28 cellular contexts compared by ENCODE assay signal in the genomic region with DNA sequence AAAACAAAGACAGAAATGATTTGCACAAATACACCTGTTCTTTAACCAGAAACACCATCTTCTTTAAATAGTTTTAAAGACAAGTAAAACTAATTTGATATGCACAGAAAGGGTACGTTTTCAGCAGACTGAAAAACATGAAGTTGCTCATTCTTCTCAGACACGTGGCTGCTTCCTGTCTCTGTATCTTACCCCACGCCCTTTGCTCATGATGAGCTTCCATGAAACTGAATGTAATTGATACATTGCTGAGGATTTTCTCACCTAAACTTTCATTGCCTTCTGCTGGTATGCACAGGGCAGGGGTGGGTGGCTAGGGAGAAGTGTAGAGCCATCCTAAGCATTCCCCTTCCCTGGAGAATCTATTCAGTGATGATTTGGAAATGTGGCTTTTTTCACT.
"Had no signal": no experiment of that assay in that cellular context is flagged by ENCODE, and none has a peak within 500 bp of the region (broad histone marks: within the 10 kb centered on the region; RNA-seq: fewer than 3 reads in every experiment).

No MANE protein-coding gene starts in this region.

- ATAC-seq: activated CD4-positive, CD25-positive, alpha-beta regulatory T cell treated with anti-CD3 and anti-CD28 coated beads, Interleukin-2, amount 50 U/mL, for 24 hours; activated naive CD8-positive, alpha-beta T cell treated with anti-CD3 and anti-CD28 coated beads, Interleukin-2, amount 50 U/mL, for 24 hours; activated T-helper 17 cell treated with anti-CD3 and anti-CD28 coated beads, Interleukin-2, amount 50 U/mL, for 72 hours; Panc1; Right ventricle myocardium inferior; T-cell had no signal

- H3K27ac Mint-ChIP-seq: activated CD4-positive, alpha-beta T cell treated with anti-CD3 and anti-CD28 coated beads, Interleukin-2, amount 10 ng/mL, durations not matched to agents 24 days and 14 days; activated naive CD4-positive, alpha-beta T cell treated with anti-CD3 and anti-CD28 coated beads, Interleukin-2, amount 50 U/mL, for 24 hours; activated naive CD8-positive, alpha-beta T cell treated with anti-CD3 and anti-CD28 coated beads, Interleukin-2, amount 50 U/mL, for 24 hours; activated T-helper 17 cell treated with anti-CD3 and anti-CD28 coated beads, Interleukin-2, amount 50 U/mL, for 72 hours; T-cell had no signal

- H3K4me1 Mint-ChIP-seq: activated CD4-positive, alpha-beta T cell treated with anti-CD3 and anti-CD28 coated beads, Interleukin-2, amount 10 ng/mL, durations not matched to agents 24 days and 14 days; activated T-helper 17 cell treated with anti-CD3 and anti-CD28 coated beads, Interleukin-2, amount 50 U/mL, for 72 hours; central memory CD8-positive, alpha-beta T cell had no signal

- H3K4me3 Mint-ChIP-seq: activated CD4-positive, alpha-beta T cell treated with anti-CD3 and anti-CD28 coated beads, Interleukin-2, amount 10 ng/mL, durations not matched to agents 24 days and 14 days; activated naive CD4-positive, alpha-beta T cell treated with anti-CD3 and anti-CD28 coated beads, Interleukin-2, amount 50 U/mL, for 24 hours; activated naive CD8-positive, alpha-beta T cell treated with anti-CD3 and anti-CD28 coated beads, Interleukin-2, amount 50 U/mL, for 24 hours; activated T-helper 17 cell treated with anti-CD3 and anti-CD28 coated beads, Interleukin-2, amount 50 U/mL, for 72 hours; brain; central memory CD8-positive, alpha-beta T cell; T-cell had no signal

- H3K27me3 Mint-ChIP-seq: activated CD4-positive, alpha-beta T cell treated with anti-CD3 and anti-CD28 coated beads, Interleukin-2, amount 10 ng/mL, durations not matched to agents 24 days and 14 days; activated naive CD8-positive, alpha-beta T cell treated with anti-CD3 and anti-CD28 coated beads, Interleukin-2, amount 50 U/mL, for 24 hours; central memory CD8-positive, alpha-beta T cell; T-cell had no signal

- H3K36me3 Mint-ChIP-seq: activated naive CD4-positive, alpha-beta T cell treated with anti-CD3 and anti-CD28 coated beads, Interleukin-2, amount 50 U/mL, for 24 hours; brain; T-cell had no signal

- DNase-seq: activated CD4-positive, alpha-beta T cell treated with anti-CD3 and anti-CD28 coated beads, Interleukin-2, amount 10 ng/mL, durations not matched to agents 24 days and 14 days; activated CD4-positive, alpha-beta T cell treated with anti-CD3 and anti-CD28 coated beads, Interleukin-2, amount 50 U/mL, for 48 hours; activated gamma-delta T cell; activated naive CD8-positive, alpha-beta T cell treated with anti-CD3 and anti-CD28 coated beads, Interleukin-2, amount 50 U/mL, for 24 hours; activated T-cell treated with anti-CD3 and anti-CD28 coated beads for 4 hours; activated T-cell treated with anti-CD3 and anti-CD28 coated beads, Interleukin-2, amount 50 U/mL, for 48 hours; amniotic stem cell; KG1; MG63; MV-4-11; NCI-H1092 treated with DMSO at 0.1 percent for 48 hours; NCI-H1436; NCI-H1694 treated with DMSO at 0.1 percent for 48 hours; NCI-H2029 treated with DMSO at 0.1 percent for 48 hours; NCI-H345; NCI-H510A; NCI-H82; OCI-M1; RPMI8226; T-cell; WERI-Rb-1 had no signal

- H3K9me3 Mint-ChIP-seq: activated CD4-positive, alpha-beta T cell treated with anti-CD3 and anti-CD28 coated beads, Interleukin-2, amount 10 ng/mL, durations not matched to agents 24 days and 14 days; activated naive CD4-positive, alpha-beta T cell treated with anti-CD3 and anti-CD28 coated beads, Interleukin-2, amount 50 U/mL, for 24 hours; activated naive CD8-positive, alpha-beta T cell treated with anti-CD3 and anti-CD28 coated beads, Interleukin-2, amount 50 U/mL, for 24 hours; activated T-helper 17 cell treated with anti-CD3 and anti-CD28 coated beads, Interleukin-2, amount 50 U/mL, for 72 hours; brain; central memory CD8-positive, alpha-beta T cell had no signal
